Comparison of ENCODE assay signal across 10 cellular contexts in the genomic region with DNA sequence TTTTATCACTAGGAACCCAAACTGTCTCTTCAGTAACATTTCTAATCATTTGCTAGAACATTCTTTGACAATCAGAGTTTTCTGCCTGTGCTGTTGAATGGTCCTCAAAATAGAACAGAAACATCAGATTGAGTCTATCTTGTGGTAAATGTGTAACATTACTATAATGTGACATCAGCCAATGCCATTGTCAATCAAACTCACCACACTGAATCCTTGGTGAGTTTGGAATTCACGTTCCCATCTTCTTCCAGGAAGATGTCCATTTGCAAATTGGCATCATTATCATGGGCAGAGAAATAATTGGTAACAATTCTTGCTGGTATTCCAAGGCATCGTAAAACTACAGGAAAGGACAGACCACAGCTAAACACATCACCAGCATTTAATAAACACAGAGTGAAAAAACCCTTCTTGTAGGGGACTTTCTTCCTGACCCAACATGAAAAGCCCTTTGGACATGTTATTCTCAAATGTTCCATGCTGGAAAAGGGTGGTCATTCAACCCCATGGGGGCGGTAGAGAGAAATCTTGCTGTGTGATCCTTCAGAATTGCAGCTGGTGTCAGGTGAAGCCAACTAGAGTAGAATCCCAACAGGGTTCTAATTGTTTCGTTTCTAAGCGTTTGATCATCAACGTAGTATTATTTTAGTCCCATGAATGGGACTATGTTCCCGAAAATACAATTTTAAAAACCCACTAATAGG.
DNase-seq lines count a peak whose midpoint lies in the region; FAIRE-seq and TF ChIP-seq lines count a peak whose summit lies in the region.
"Had no signal": no experiment of that assay in that cellular context is flagged by ENCODE, and none has a peak within 500 bp of the region (broad histone marks: within the 10 kb centered on the region; RNA-seq: fewer than 3 reads in every experiment).

No MANE protein-coding gene starts in this region.

- H3K23ac ChIP-seq in H9 (ENCODE audit: insufficient read length, low read depth, low read length) = no peak overlapping the region

- H3K27me3 ChIP-seq in H9 (ENCODE audit: insufficient read depth, low read length) (no peaks in the 10 kb centered on the region), SU-DHL-6 (ENCODE audit: low read length) (no peaks in the 10 kb centered on the region)

- no peaks in the 10 kb centered on the region for H3K9me3 ChIP-seq in H9 (ENCODE audit: control insufficient read depth, low read depth, low read length)
- no peaks in the 10 kb centered on the region for H3K9me3 ChIP-seq in SU-DHL-6 (ENCODE audit: insufficient read depth, low read length)

- H3K79me1 ChIP-seq in H9 (ENCODE audit: insufficient read depth, low read depth, low read length, poor library complexity, severe bottlenecking) = no peaks in the 10 kb centered on the region

- H4K5ac ChIP-seq in H9 (ENCODE audit: insufficient read length, low read depth, low read length) = no peak overlapping the region

- DNase-seq in D721Med (ENCODE audit: insufficient read length, low spot score) = no peak
- peak; percentile 58 for DNase-seq in H9
- DNase-seq in kidney tubule cell (ENCODE audit: low spot score) = peak; percentile 18
- DNase-seq in amniotic stem cell (lab: John Stamatoyannopoulos, UW) = no peak
- DNase-seq in NCI-H2107 (lab: John Stamatoyannopoulos, UW) = no peak
- no peak for DNase-seq in GM13976 (ENCODE audit: low spot score)
- DNase-seq in GM19238 (ENCODE audit: insufficient read length, low spot score) = no peak
- DNase-seq: activated CD4-positive, alpha-beta memory T cell treated with anti-CD3 and anti-CD28 coated beads for 36 hours; occipital lobe had no signal

- H3K56ac ChIP-seq in H9 (ENCODE audit: insufficient read length, low read depth, low read length) = no peak overlapping the region

- H3K14ac ChIP-seq in H9 (ENCODE audit: insufficient read depth, low read length) = no peak overlapping the region

- H3K27me3 Mint-ChIP-seq in H9 (ENCODE audit: low read depth) = no peaks in the 10 kb centered on the region; the same call in none of the 2 replicates

- in situ Hi-C loops in GM13976 (cut with MboI; ENCODE audit: low sequenced_read_pairs, unreplicated experiment) = no loop called here

- H3K4ac ChIP-seq in H9 (ENCODE audit: low read depth, low read length) = no peak overlapping the region

- no peak overlapping the region for H3K4me3 ChIP-seq in SU-DHL-6 (ENCODE audit: insufficient read depth, low read length, poor library complexity, severe bottlenecking)

- H2BK5ac ChIP-seq in H9 (ENCODE audit: insufficient read length, low read length) = no peak overlapping the region

- H3K9ac ChIP-seq in H9 (ENCODE audit: extremely low read depth, insufficient read length, low read length) (no peak overlapping the region), SU-DHL-6 (ENCODE audit: low read length) (no peak overlapping the region)

- no CpG with 5 or more reads among the region's 7 CpGs for WGBS in H9 (ENCODE audit: extremely low coverage, insufficient read length, low lambda C conversion rate)

- H3K18ac ChIP-seq in H9 (ENCODE audit: insufficient read length, low read depth, low read length) = no peak overlapping the region

- no peak overlapping the region for H4K8ac ChIP-seq in H9 (replicated peaks; ENCODE audit: insufficient read length, low read depth, low read length)

- H3K9me2 ChIP-seq in SU-DHL-6 (replicated peaks; ENCODE audit: insufficient read depth, low read length) = no peaks in the 10 kb centered on the region

- FAIRE-seq in D721Med (lab: Jason Lieb, UNC) = no peak

- H2AK5ac ChIP-seq in H9 (ENCODE audit: insufficient read length, low read length) = no peak overlapping the region

- no peak overlapping the region for H3K4me3 Mint-ChIP-seq in H9
- H3K4me3 Mint-ChIP-seq: activated CD4-positive, alpha-beta memory T cell treated with anti-CD3 and anti-CD28 coated beads for 36 hours had no signal

- no peaks in the 10 kb centered on the region for H3K36me3 ChIP-seq in SU-DHL-6 (ENCODE audit: low read length)

- H3K27ac ChIP-seq in H9 (ENCODE audit: insufficient read length, low read depth, low read length) (no peak overlapping the region), SU-DHL-6 (ENCODE audit: low read depth, low read length) (no peak overlapping the region)

- H3K4me1 ChIP-seq in H9 (ENCODE audit: insufficient read depth, low read length) = peaks cover 2% of the 10 kb centered on the region; the same call in 1 of the 2 replicates

- peaks cover 9 to 16% of the 10 kb centered on the region in 2 experiments for H3K4me1 Mint-ChIP-seq in H9

- H3K9me3 Mint-ChIP-seq in H9 = peaks cover 0 to 2% of the 10 kb centered on the region in 2 experiments; a peak in 2 of 5 replicates
- H3K9me3 Mint-ChIP-seq: activated CD4-positive, alpha-beta memory T cell treated with anti-CD3 and anti-CD28 coated beads for 36 hours had no signal

- no peak overlapping the region for H4K91ac ChIP-seq in H9 (ENCODE audit: insufficient read length, low read depth, low read length)

- no peak overlapping the region for H2BK20ac ChIP-seq in H9 (ENCODE audit: low read depth, low read length, poor library complexity, severe bottlenecking)

- no peaks in the 10 kb centered on the region for H3K36me3 Mint-ChIP-seq in H9 (ENCODE audit: insufficient read depth in 1 of 3, low read depth in 3 of 3)
- H3K36me3 Mint-ChIP-seq: activated CD4-positive, alpha-beta memory T cell treated with anti-CD3 and anti-CD28 coated beads for 36 hours had no signal

- no peaks in the 10 kb centered on the region for H3K23me2 ChIP-seq in H9 (ENCODE audit: insufficient read length, low read depth, low read length, poor library complexity, severe bottlenecking)

- no peak overlapping the region for H3K27ac Mint-ChIP-seq in H9
- H3K27ac Mint-ChIP-seq: activated CD4-positive, alpha-beta memory T cell treated with anti-CD3 and anti-CD28 coated beads for 36 hours had no signal

- H2BK120ac ChIP-seq in H9 (ENCODE audit: low read depth, low read length, poor library complexity, severe bottlenecking) = no peak overlapping the region

- no peak overlapping the region for H2BK15ac ChIP-seq in H9 (ENCODE audit: low read depth, low read length)

- H3K79me2 ChIP-seq in H9 (ENCODE audit: insufficient read depth, low read length) = no peaks in the 10 kb centered on the region
- no peaks in the 10 kb centered on the region for H3K79me2 ChIP-seq in SU-DHL-6 (ENCODE audit: insufficient read depth, low read length)

- no peaks in the 10 kb centered on the region for H3F3A ChIP-seq in SU-DHL-6 (ENCODE audit: insufficient read depth)

- H3K4me2 ChIP-seq in H9 (ENCODE audit: insufficient read depth, insufficient read length, low read length) (no peak overlapping the region), SU-DHL-6 (ENCODE audit: low read depth, low read length, poor library complexity, severe bottlenecking) (no peak overlapping the region)

- H4K20me1 ChIP-seq in H9 (ENCODE audit: control insufficient read depth, insufficient read depth, insufficient read length) = no peaks in the 10 kb centered on the region
- H4K20me1 ChIP-seq in SU-DHL-6 (ENCODE audit: low read depth, low read length) = no peaks in the 10 kb centered on the region

- H3T11ph ChIP-seq in H9 (ENCODE audit: low read length) = no peak overlapping the region

- TF ChIP-seq CTCF in D721Med (IDR thresholded peaks at IDR 0.05; ENCODE audit: insufficient read depth, missing control alignments) (peak; percentile 56), H9 (conservative IDR thresholded peaks at IDR 0.05) (peak; percentile 80), SU-DHL-6 (IDR thresholded peaks at IDR 0.05; ENCODE audit: insufficient read depth, low read length, poor library complexity, severe bottlenecking) (peak; percentile 73), GM13976 (IDR thresholded peaks at IDR 0.05; ENCODE audit: borderline replicate concordance, control extremely low read depth, extremely low read depth, insufficient read depth, missing control alignments) (no peak)

- H2AFZ ChIP-seq in H9 (ENCODE audit: low read length) = no peak overlapping the region
- H2AFZ ChIP-seq in SU-DHL-6 (ENCODE audit: low read depth, low read length, severe bottlenecking) = no peak overlapping the region

- H2BK12ac ChIP-seq in H9 (ENCODE audit: insufficient read length, low read depth, low read length) = no peak overlapping the region

Comparison
In these comparisons a context has a peak if more than half of its experiments do, and no peak if none do; other contexts are left out.
1. DNase-seq: peak in H9 (single experiment) and kidney tubule cell (single experiment); none in D721Med (single experiment), amniotic stem cell (single experiment), NCI-H2107 (single experiment), GM13976 (single experiment) and GM19238 (single experiment).